In the genomic region with DNA sequence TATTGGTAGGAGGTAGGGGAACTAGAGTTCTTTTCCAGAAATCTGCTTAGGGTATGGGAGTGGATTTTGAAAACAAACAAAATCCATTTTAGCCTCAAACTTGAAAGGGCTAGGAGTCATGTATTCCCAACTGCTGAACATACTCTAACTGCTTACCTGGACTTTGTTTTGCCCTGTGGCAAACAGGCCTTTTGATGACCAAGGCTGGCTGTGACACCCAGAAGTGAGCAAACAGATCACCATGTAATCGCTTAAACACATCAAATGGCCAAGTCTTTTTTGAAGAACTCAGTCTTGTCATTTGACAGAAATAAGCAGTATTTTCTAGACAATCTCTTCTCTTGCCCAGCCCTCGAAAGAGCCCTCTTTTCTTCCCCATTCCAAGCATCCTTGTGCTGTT, we compare ENCODE assay signal across 20 cellular contexts.
A peak's percentile ranks its signal among the peaks of the same experiment; 100 is the strongest.
DNase-seq lines count a peak whose midpoint lies in the region; ATAC-seq and TF ChIP-seq lines count a peak whose summit lies in the region.
"Had no signal": no experiment of that assay in that cellular context is flagged by ENCODE, and none has a peak within 500 bp of the region (broad histone marks: within the 10 kb centered on the region; RNA-seq: fewer than 3 reads in every experiment).

No MANE protein-coding gene starts in this region.

- no peaks in the 10 kb centered on the region for H3K27me3 Mint-ChIP-seq in activated naive CD8-positive, alpha-beta T cell treated with anti-CD3 and anti-CD28 coated beads for 36 hours
- H3K27me3 Mint-ChIP-seq: CD4-positive, alpha-beta T cell had no signal

- H3K4me1 Mint-ChIP-seq in activated naive CD8-positive, alpha-beta T cell treated with anti-CD3 and anti-CD28 coated beads for 36 hours, result no peaks in the 10 kb centered on the region
- H3K4me1 Mint-ChIP-seq: B cell had no signal

- no peak overlapping the region for H2BK12ac ChIP-seq in trophoblast cell (ENCODE audit: low read length)

- in situ Hi-C loops in IMR-90 (cut with MboI; ENCODE audit: low sequenced_read_pairs), result no loop called here

- 57% methylated on average over 2 of the region's 2 CpGs; no CpG with 5 or more reads in 1 of the 2 experiments for WGBS in IMR-90 (ENCODE audit: extremely low coverage in 2 of 2, insufficient read length in 1 of 2), 2 experiments
- no CpG with 5 or more reads among the region's 2 CpGs for whole genome bisulfite sequencing in trophoblast cell (ENCODE audit: extremely low coverage, insufficient coverage, insufficient read length)

- no peak overlapping the region; the same call in 1 of the 2 replicates for H3K4ac ChIP-seq in IMR-90 (ENCODE audit: low read depth, low read length)
- no peak overlapping the region for H3K4ac ChIP-seq in trophoblast cell (ENCODE audit: low read depth, low read length)

- dilution Hi-C loops in IMR-90 (cut with HindIII; ENCODE audit: low sequenced_read_pairs, unreplicated experiment), result no loop called here

- H3K4me2 ChIP-seq in IMR-90 (ENCODE audit: low read depth, low read length), result no peak overlapping the region
- no peak overlapping the region for H3K4me2 ChIP-seq in trophoblast cell (ENCODE audit: low read length)
- H3K4me2 ChIP-seq: BLaER1 treated with 17β-estradiol and CSF1 and Interleukin-3, amounts not matched to agents 10 nM and 100 nM had no signal

- H4K20me1 ChIP-seq in IMR-90 (ENCODE audit: insufficient read depth, low read length), result no peaks in the 10 kb centered on the region
- H4K20me1 ChIP-seq: BLaER1 treated with 17β-estradiol and CSF1 and Interleukin-3, amounts not matched to agents 10 nM and 100 nM had no signal

- H3K79me1 ChIP-seq in IMR-90 (ENCODE audit: low read depth in 1 of 2, low read length in 2 of 2) (no peaks in the 10 kb centered on the region), trophoblast cell (ENCODE audit: low read length) (no peaks in the 10 kb centered on the region)

- H3K56ac ChIP-seq in IMR-90 (ENCODE audit: extremely low read depth, insufficient read depth, low read length), result no peak overlapping the region

- ATAC-seq in IMR-90 (ENCODE audit: low read depth) (peak; percentile 48), HG03196 (IDR thresholded peaks at IDR 0.05; ENCODE audit: unreplicated experiment) (no peak)
- ATAC-seq: CD8-positive, alpha-beta T cell; GM12878 had no signal

- H2BK5ac ChIP-seq in IMR-90 (ENCODE audit: low read depth, low read length, poor library complexity, severe bottlenecking) (no peak overlapping the region), trophoblast cell (ENCODE audit: low read depth, low read length, poor library complexity) (no peak overlapping the region)

- TF ChIP-seq POLR2A in IMR-90 (IDR thresholded peaks at IDR 0.05; ENCODE audit: low read depth, low read length), result no peak

- H3K36me3 Mint-ChIP-seq in activated naive CD8-positive, alpha-beta T cell treated with anti-CD3 and anti-CD28 coated beads for 36 hours, result no peaks in the 10 kb centered on the region
- H3K36me3 Mint-ChIP-seq: CD8-positive, alpha-beta T cell had no signal

- H4K8ac ChIP-seq in IMR-90 (ENCODE audit: low read depth in 2 of 2, low read length in 2 of 2), result 0 out of 4 replicates have a peak overlapping the region, but pooled peaks of 1 of the 2 experiments have one; percentile 41
- H4K8ac ChIP-seq in trophoblast cell (ENCODE audit: low read depth, low read length), result no peak overlapping the region

- TF ChIP-seq RAD21 in IMR-90 (IDR thresholded peaks at IDR 0.05; ENCODE audit: low read length), result no peak

- H3K23ac ChIP-seq in IMR-90 (ENCODE audit: low read depth, low read length), result no peak overlapping the region
- no peak overlapping the region for H3K23ac ChIP-seq in trophoblast cell (ENCODE audit: low read length)

- CTCF ChIA-PET in IMR-90 (lab: Yijun Ruan, JAX), result no interaction called here

- H3K79me2 ChIP-seq in trophoblast cell (ENCODE audit: control insufficient read depth, insufficient read depth, low read length, poor library complexity), result no peaks in the 10 kb centered on the region

- no peak overlapping the region for H2BK15ac ChIP-seq in IMR-90 (ENCODE audit: low read depth, low read length)

- no peak overlapping the region for H4K5ac ChIP-seq in IMR-90 (ENCODE audit: low read depth, low read length)

- H4K12ac ChIP-seq in trophoblast cell (ENCODE audit: low read depth, low read length), result no peak overlapping the region

- H2AK5ac ChIP-seq in IMR-90 (ENCODE audit: low read depth, low read length) (no peak overlapping the region), trophoblast cell (ENCODE audit: low read length) (no peak overlapping the region)

- no peak overlapping the region for H2BK20ac ChIP-seq in IMR-90 (ENCODE audit: low read depth, low read length)

- H4K91ac ChIP-seq in IMR-90 (ENCODE audit: insufficient read depth, low read depth, low read length) (peak overlapping the region; percentile 45; the same call in 1 of the 2 replicates), trophoblast cell (ENCODE audit: low read depth, low read length) (no peak overlapping the region)

- H3K14ac ChIP-seq in IMR-90 (replicated peaks; ENCODE audit: low read depth, low read length) (no peak overlapping the region), trophoblast cell (ENCODE audit: low read length) (no peak overlapping the region)

- no peaks in the 10 kb centered on the region for H3K36me3 ChIP-seq in IMR-90 (ENCODE audit: control insufficient read depth, insufficient read depth, low read length)
- H3K36me3 ChIP-seq in trophoblast cell (ENCODE audit: control insufficient read depth in 1 of 2, insufficient read depth in 2 of 2, low read length in 2 of 2), result no peaks in the 10 kb centered on the region
- H3K36me3 ChIP-seq: BLaER1 treated with 17β-estradiol and CSF1 and Interleukin-3, amounts not matched to agents 10 nM and 100 nM had no signal

- H3K27me3 ChIP-seq in IMR-90 (ENCODE audit: control insufficient read depth, insufficient read depth, low read length) (peaks cover 25% of the 10 kb centered on the region), trophoblast cell (ENCODE audit: insufficient read depth, low read length) (no peaks in the 10 kb centered on the region)
- H3K27me3 ChIP-seq: BLaER1 treated with 17β-estradiol and CSF1 and Interleukin-3, amounts not matched to agents 10 nM and 100 nM had no signal

- H3K27ac Mint-ChIP-seq in activated naive CD8-positive, alpha-beta T cell treated with anti-CD3 and anti-CD28 coated beads for 36 hours, result no peak overlapping the region
- H3K27ac Mint-ChIP-seq: B cell; CD4-positive, alpha-beta T cell; CD8-positive, alpha-beta T cell had no signal

- H3K4me1 ChIP-seq in IMR-90 (ENCODE audit: control insufficient read depth, insufficient read depth, low read length) (0 out of 2 replicates have a peak, but pooled peaks cover 2% of the 10 kb centered on the region), trophoblast cell (ENCODE audit: control insufficient read depth in 1 of 2, insufficient read depth in 2 of 2, low read length in 2 of 2) (no peaks in the 10 kb centered on the region)
- H3K4me1 ChIP-seq: BLaER1 treated with 17β-estradiol and CSF1 and Interleukin-3, amounts not matched to agents 10 nM and 100 nM; Caco-2 had no signal

- no peaks in the 10 kb centered on the region; the same call in 1 of the 2 replicates for H3K9me3 ChIP-seq in IMR-90 (ENCODE audit: control insufficient read depth, insufficient read depth, low read length)
- H3K9me3 ChIP-seq in trophoblast cell (ENCODE audit: insufficient read depth, low read depth, low read length), result no peaks in the 10 kb centered on the region
- H3K9me3 ChIP-seq: Caco-2 had no signal

- H3K18ac ChIP-seq in IMR-90 (ENCODE audit: low read depth, low read length) (peak overlapping the region; percentile 37), trophoblast cell (ENCODE audit: low read length) (no peak overlapping the region)

- H3K4me3 ChIP-seq in IMR-90 (ENCODE audit: insufficient read depth, low read depth, low read length) (no peak overlapping the region), trophoblast cell (ENCODE audit: low read depth, low read length) (no peak overlapping the region)
- H3K4me3 ChIP-seq: BLaER1 treated with 17β-estradiol and CSF1 and Interleukin-3, amounts not matched to agents 10 nM and 100 nM; GM12878 had no signal

- intact Hi-C loops in IMR-90 (cut with micrococcal nuclease), result no loop called here

- no peaks in the 10 kb centered on the region for H3K9me1 ChIP-seq in IMR-90 (ENCODE audit: insufficient read depth, low read length)

- no TSS peak for BruUV-seq in IMR-90 (replicated peaks; lab: Mats Ljungman, UMichigan)

- no peak overlapping the region for H2AK9ac ChIP-seq in IMR-90 (replicated peaks; ENCODE audit: low read depth, low read length, poor library complexity)

- no peak overlapping the region for H3K4me3 Mint-ChIP-seq in activated naive CD8-positive, alpha-beta T cell treated with anti-CD3 and anti-CD28 coated beads for 36 hours
- H3K4me3 Mint-ChIP-seq: B cell; CD4-positive, alpha-beta T cell; CD8-positive, alpha-beta T cell had no signal

- H3K27ac ChIP-seq in IMR-90 (ENCODE audit: insufficient read depth, low read length) (no peak overlapping the region), trophoblast cell (ENCODE audit: low read depth, low read length) (no peak overlapping the region)
- H3K27ac ChIP-seq: BLaER1 treated with 17β-estradiol and CSF1 and Interleukin-3, amounts not matched to agents 10 nM and 100 nM; C4-2B had no signal

- POLR2A ChIA-PET in IMR-90 (lab: Charles Lee; ENCODE audit: unreplicated experiment), result no interaction called here

- no peak overlapping the region for H3K9ac ChIP-seq in IMR-90 (ENCODE audit: low read depth, low read length)
- no peak overlapping the region for H3K9ac ChIP-seq in trophoblast cell (ENCODE audit: low read length)
- H3K9ac ChIP-seq: BLaER1 treated with 17β-estradiol and CSF1 and Interleukin-3, amounts not matched to agents 10 nM and 100 nM had no signal

- H2BK120ac ChIP-seq in IMR-90 (ENCODE audit: low read depth, low read length) (no peak overlapping the region), trophoblast cell (ENCODE audit: insufficient read depth, low read length, poor library complexity) (no peak overlapping the region)

- no peak overlapping the region for H2AFZ ChIP-seq in IMR-90 (replicated peaks; ENCODE audit: low read length, poor library complexity)
- no peak overlapping the region for H2AFZ ChIP-seq in trophoblast cell (ENCODE audit: insufficient read depth, low read length, poor library complexity)

- H3K9me3 Mint-ChIP-seq in activated naive CD8-positive, alpha-beta T cell treated with anti-CD3 and anti-CD28 coated beads for 36 hours, result no peaks in the 10 kb centered on the region
- H3K9me3 Mint-ChIP-seq: CD4-positive, alpha-beta T cell; CD8-positive, alpha-beta T cell had no signal

- no peak for TF ChIP-seq CTCF in IMR-90 (conservative IDR thresholded peaks at IDR 0.05; ENCODE audit: low read depth, low read length)

- peak; percentile 6 for DNase-seq in EH (ENCODE audit: low read depth)
- no peak for DNase-seq in IMR-90
- peak; percentile 56 to 70 for DNase-seq in trophoblast cell
- DNase-seq in activated naive CD8-positive, alpha-beta T cell treated with anti-CD3 and anti-CD28 coated beads for 36 hours, result no peak
- no peak for DNase-seq in SKM-1 treated with dmso at 0.1 percent for 144 hours (lab: John Stamatoyannopoulos, UW; ENCODE audit: unreplicated experiment)
- DNase-seq: 8988T; ACHN; AML-193; Calu3; CD4-positive, alpha-beta T cell; CD8-positive, alpha-beta T cell; DMS79 treated with DMSO at 0.1 percent for 48 hours; EL; GDM1 had no signal

Comparison
In these comparisons a context has a peak if more than half of its experiments do, and no peak if none do; other contexts are left out.
1. DNase-seq: peak in EH (single experiment) and trophoblast cell (2 of 2); none in IMR-90 (single experiment), activated naive CD8-positive, alpha-beta T cell treated with anti-CD3 and anti-CD28 coated beads for 36 hours (single experiment) and SKM-1 treated with dmso at 0.1 percent for 144 hours (single experiment).